8 cellular contexts compared by ENCODE assay signal in the genomic region with DNA sequence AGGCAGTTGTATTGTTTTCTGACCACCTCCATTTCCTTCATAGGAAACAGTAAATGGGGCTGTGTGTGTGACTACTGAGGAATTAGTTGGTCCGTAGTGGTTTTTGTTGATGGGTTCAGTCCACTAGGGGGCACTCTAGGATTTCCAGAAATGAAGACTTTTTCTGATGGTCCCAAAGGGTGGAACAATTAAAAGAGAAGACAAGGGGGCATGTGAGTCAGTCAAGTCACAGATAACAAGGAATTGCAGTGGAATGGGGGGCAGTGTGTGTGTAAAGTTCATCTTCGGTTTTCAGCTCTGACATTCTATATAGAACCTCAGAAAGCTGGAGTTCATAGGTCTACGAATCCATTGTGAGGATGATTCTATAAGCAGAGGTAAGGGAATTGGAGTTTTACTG.
DNase-seq lines count a peak whose midpoint lies in the region; ATAC-seq and TF ChIP-seq lines count a peak whose summit lies in the region.

No MANE protein-coding gene starts in this region.

- H3K4me1 ChIP-seq in MM.1S (ENCODE audit: low read length) (no peaks in the 10 kb centered on the region), stomach (no peaks in the 10 kb centered on the region)

- H3K36me3 ChIP-seq in GM06990 (ENCODE audit: control insufficient read depth, insufficient read depth, low read length) (no peaks in the 10 kb centered on the region), MM.1S (replicated peaks; ENCODE audit: insufficient read depth, low read length) (no peaks in the 10 kb centered on the region), stomach (no peaks in the 10 kb centered on the region)

- peak overlapping the region; percentile 81 for H3K4me3 Mint-ChIP-seq in activated naive CD8-positive, alpha-beta T cell

- peaks cover 2% of the 10 kb centered on the region for H3K27me3 Mint-ChIP-seq in activated naive CD8-positive, alpha-beta T cell

- no peak overlapping the region for H3K9ac ChIP-seq in MM.1S (ENCODE audit: low read length)

- H2AFZ ChIP-seq in MM.1S (ENCODE audit: low read length) = no peak overlapping the region

- no peak for ATAC-seq in HG02885 (IDR thresholded peaks at IDR 0.05; ENCODE audit: poor library complexity, unreplicated experiment)

- TF ChIP-seq EP300 in stomach (IDR thresholded peaks at IDR 0.05) = no peak

- WGBS in stomach, 5 donors = 65 to 77% (median 72%) methylated on average over 3 of the region's 3 CpGs

- H3K9me3 ChIP-seq in MM.1S (replicated peaks; ENCODE audit: insufficient read depth, low read length) (no peaks in the 10 kb centered on the region), stomach (no peaks in the 10 kb centered on the region)

- intact Hi-C loops in stomach (cut with DNase I; ENCODE audit: low total_unique reads) = no loop called here

- H3K27ac ChIP-seq in MM.1S (ENCODE audit: low read length) (no peak overlapping the region), stomach (no peak overlapping the region)

- H4K20me1 ChIP-seq in MM.1S (ENCODE audit: insufficient read depth, low read length) = no peaks in the 10 kb centered on the region

- no peaks in the 10 kb centered on the region for H3K9me3 Mint-ChIP-seq in activated naive CD8-positive, alpha-beta T cell (ENCODE audit: low read depth)

- peaks cover 4% of the 10 kb centered on the region for H3K4me1 Mint-ChIP-seq in activated naive CD8-positive, alpha-beta T cell (ENCODE audit: low read depth)

- no peaks in the 10 kb centered on the region for H3K27me3 ChIP-seq in GM06990 (replicated peaks; ENCODE audit: control insufficient read depth, insufficient read depth, low read length)
- no peaks in the 10 kb centered on the region for H3K27me3 ChIP-seq in MM.1S (replicated peaks; ENCODE audit: insufficient read depth, low read length)
- peaks cover 0 to 12% (median 0%) of the 10 kb centered on the region in 3 donors for H3K27me3 ChIP-seq in stomach

- H3K36me3 Mint-ChIP-seq in activated naive CD8-positive, alpha-beta T cell = no peaks in the 10 kb centered on the region

- no peak for TF ChIP-seq POLR2A in stomach (IDR thresholded peaks at IDR 0.05)

- peak overlapping the region; percentile 82 for H3K27ac Mint-ChIP-seq in activated naive CD8-positive, alpha-beta T cell

- H3K4me2 ChIP-seq in MM.1S (ENCODE audit: low read depth, low read length) = no peak overlapping the region

- H3K4me3 ChIP-seq in GM06990 (replicated peaks; ENCODE audit: low read depth, low read length) = no peak overlapping the region
- no peak overlapping the region for H3K4me3 ChIP-seq in MM.1S (ENCODE audit: low read length)
- H3K4me3 ChIP-seq in stomach = no peak overlapping the region

- H3K9me2 ChIP-seq in MM.1S (replicated peaks; ENCODE audit: insufficient read depth, low read length) = no peaks in the 10 kb centered on the region

- DNase-seq in GM06990 (ENCODE audit: extremely low read depth, insufficient read length) = no peak
- DNase-seq in MM.1S = peak; percentile 34
- peak; percentile 4 for DNase-seq in midbrain (lab: John Stamatoyannopoulos, UW)
- no peak for DNase-seq in NCI-H1092 treated with DMSO at 0.1 percent for 48 hours (lab: John Stamatoyannopoulos, UW)
- DNase-seq in stomach = no peak
- no peak for DNase-seq in dedifferentiated amniotic fluid mesenchymal stem cell (ENCODE audit: extremely low spot score)

- TF ChIP-seq CTCF in GM06990 (IDR thresholded peaks at IDR 0.05; ENCODE audit: insufficient read depth, low read length, poor library complexity, severe bottlenecking) (peak; percentile 68), MM.1S (IDR thresholded peaks at IDR 0.05; ENCODE audit: low read length) (peak; percentile 49), stomach (IDR thresholded peaks at IDR 0.05) (peak in 2 of 7 experiments; percentile 18 to 19)

- H3K79me2 ChIP-seq in MM.1S (ENCODE audit: low read length) = no peaks in the 10 kb centered on the region

- no peaks in the 10 kb centered on the region for H3F3A ChIP-seq in MM.1S (ENCODE audit: insufficient read depth, low read length)

Comparison
In these comparisons a context has a peak if more than half of its experiments do, and no peak if none do; other contexts are left out.
1. DNase-seq: peak in MM.1S (single experiment) and midbrain (single experiment); none in GM06990 (single experiment), NCI-H1092 treated with DMSO at 0.1 percent for 48 hours (single experiment), stomach (single experiment) and dedifferentiated amniotic fluid mesenchymal stem cell (single experiment).